20 cellular contexts compared by ENCODE assay signal in genomic region chr4:64205376-64205775, GRCh38.
"Had no signal": no experiment of that assay in that cellular context is flagged by ENCODE, and none has a peak within 500 bp of the region (broad histone marks: within the 10 kb centered on the region; RNA-seq: fewer than 3 reads in every experiment).

No MANE protein-coding gene starts in this region.

- H3K36me3 ChIP-seq: MG63 had no signal

- H3K4me3 ChIP-seq: MG63 had no signal

- H3K4me3 Mint-ChIP-seq: T-cell had no signal

- ATAC-seq: HepG2, Panc1, T-cell had no signal

- H3K27me3 Mint-ChIP-seq: T-cell had no signal

- H3K27ac Mint-ChIP-seq: T-cell had no signal

- H3K4me1 Mint-ChIP-seq: T-cell had no signal

- H3K9me3 ChIP-seq: MG63, SK-N-SH had no signal

- H3K36me3 Mint-ChIP-seq: T-cell had no signal

- H3K9me2 ChIP-seq: SK-N-SH had no signal

- H3K4me2 ChIP-seq: SK-N-SH had no signal

- H3K27ac ChIP-seq: RWPE1 had no signal

- DNase-seq: IMR-90, MG63, NCI-H1092 treated with DMSO at 0.1 percent for 48 hours, NCI-H1436, NCI-H187, NCI-H2029, NCI-H2081 treated with DMSO at 0.1 percent for 48 hours, NCI-H2171, NCI-H226, NCI-H446 treated with DMSO at 0.1 percent for 48 hours, NCI-H510A treated with DMSO at 0.1 percent for 48 hours, NCI-H526, NCI-H774, SHP77, SK-N-SH, SW 1271, T-cell had no signal

- H3K9ac ChIP-seq: SK-N-SH had no signal

- H3K27me3 ChIP-seq: MG63 had no signal
